In genomic region chrX:150792949-150793527, GRCh38 we compare ENCODE assay signal across 31 cellular contexts.
"Had no signal": no experiment of that assay in that cellular context is flagged by ENCODE, and none has a peak within 500 bp of the region (broad histone marks: within the 10 kb centered on the region; RNA-seq: fewer than 3 reads in every experiment).

No MANE protein-coding gene starts in this region.

- H3K36me3 Mint-ChIP-seq: natural killer cell had no signal

- H3K9me3 ChIP-seq: heart left ventricle, neutrophil, ovary, right atrium auricular region, right lobe of liver, suprapubic skin, thoracic aorta, tibial artery, upper lobe of right lung had no signal

- H3K4me1 Mint-ChIP-seq: immature natural killer cell, naive B cell, nephron progenitor cell, neural progenitor cell had no signal

- H3K27ac Mint-ChIP-seq: immature natural killer cell; naive B cell; natural killer cell; nephron progenitor cell; neural progenitor cell; progenitor cell of endocrine pancreas; stimulated activated naive CD8-positive, alpha-beta T cell treated with anti-CD3 and anti-CD28 coated beads, Interleukin-15, Interleukin-2, amounts not matched to agents 100 ng/mL and 50 ng/mL, for 24 hours had no signal

- H3K4me3 Mint-ChIP-seq: immature natural killer cell; naive B cell; natural killer cell; nephron progenitor cell; neural progenitor cell; stimulated activated naive CD8-positive, alpha-beta T cell treated with anti-CD3 and anti-CD28 coated beads, Interleukin-15, Interleukin-2, amounts not matched to agents 100 ng/mL and 50 ng/mL, for 24 hours had no signal

- H3K4me3 ChIP-seq: heart left ventricle, neural progenitor cell, ovary, right atrium auricular region, right lobe of liver, smooth muscle cell, suprapubic skin, thoracic aorta, tibial artery, upper lobe of right lung had no signal

- H3K27me3 ChIP-seq: heart left ventricle, neural progenitor cell, neutrophil, ovary, right atrium auricular region, right lobe of liver, suprapubic skin, tibial artery, upper lobe of right lung had no signal

- ATAC-seq: heart left ventricle, left lobe of liver, natural killer cell, right lobe of liver, upper lobe of right lung had no signal

- H3K27me3 Mint-ChIP-seq: naive B cell; progenitor cell of endocrine pancreas; stimulated activated naive CD8-positive, alpha-beta T cell treated with anti-CD3 and anti-CD28 coated beads, Interleukin-15, Interleukin-2, amounts not matched to agents 100 ng/mL and 50 ng/mL, for 24 hours had no signal

- H3K4me2 ChIP-seq: neural progenitor cell, smooth muscle cell had no signal

- DNase-seq: glutamatergic neuron; heart left ventricle; hypothalamus; immature natural killer cell; kidney; mammary epithelial cell; mesenchymal stem cell; naive B cell; natural killer cell; nephron progenitor cell; ovary; right lobe of liver; stimulated activated CD4-positive, alpha-beta T cell treated with anti-CD3 and anti-CD28 coated beads, Interleukin-12 subunit alpha, Interleukin-12 subunit beta, amount 100 ng/mL, for 4 hours; stimulated activated CD4-positive, alpha-beta T cell treated with anti-CD3 and anti-CD28 coated beads, Interleukin-15, amount 100 ng/mL, for 24 hours; stimulated activated CD4-positive, alpha-beta T cell treated with anti-CD3 and anti-CD28 coated beads, Interleukin-2, amount 100 ng/mL, for 24 hours; stimulated activated CD4-positive, alpha-beta T cell treated with anti-CD3 and anti-CD28 coated beads, Interleukin-4, amount 100 ng/mL, for 1 hour; stimulated activated naive CD4-positive, alpha-beta T cell; tibial artery; trophoblast cell; upper lobe of right lung had no signal

- H3K36me3 ChIP-seq: neural progenitor cell, neutrophil, ovary, right atrium auricular region, thoracic aorta, upper lobe of right lung had no signal

- H3K27ac ChIP-seq: heart left ventricle, neural progenitor cell, neutrophil, ovary, right atrium auricular region, right lobe of liver, suprapubic skin, thoracic aorta, tibial artery, upper lobe of right lung had no signal

- H3K4me1 ChIP-seq: heart left ventricle, neural progenitor cell, right atrium auricular region, right lobe of liver, suprapubic skin, tibial artery, upper lobe of right lung had no signal

- H3K9me3 Mint-ChIP-seq: naive B cell; natural killer cell; stimulated activated naive CD8-positive, alpha-beta T cell treated with anti-CD3 and anti-CD28 coated beads, Interleukin-15, Interleukin-2, amounts not matched to agents 100 ng/mL and 50 ng/mL, for 24 hours had no signal

- FAIRE-seq: islet of Langerhans, kidney, urothelium cell line had no signal
